In the genomic region with DNA sequence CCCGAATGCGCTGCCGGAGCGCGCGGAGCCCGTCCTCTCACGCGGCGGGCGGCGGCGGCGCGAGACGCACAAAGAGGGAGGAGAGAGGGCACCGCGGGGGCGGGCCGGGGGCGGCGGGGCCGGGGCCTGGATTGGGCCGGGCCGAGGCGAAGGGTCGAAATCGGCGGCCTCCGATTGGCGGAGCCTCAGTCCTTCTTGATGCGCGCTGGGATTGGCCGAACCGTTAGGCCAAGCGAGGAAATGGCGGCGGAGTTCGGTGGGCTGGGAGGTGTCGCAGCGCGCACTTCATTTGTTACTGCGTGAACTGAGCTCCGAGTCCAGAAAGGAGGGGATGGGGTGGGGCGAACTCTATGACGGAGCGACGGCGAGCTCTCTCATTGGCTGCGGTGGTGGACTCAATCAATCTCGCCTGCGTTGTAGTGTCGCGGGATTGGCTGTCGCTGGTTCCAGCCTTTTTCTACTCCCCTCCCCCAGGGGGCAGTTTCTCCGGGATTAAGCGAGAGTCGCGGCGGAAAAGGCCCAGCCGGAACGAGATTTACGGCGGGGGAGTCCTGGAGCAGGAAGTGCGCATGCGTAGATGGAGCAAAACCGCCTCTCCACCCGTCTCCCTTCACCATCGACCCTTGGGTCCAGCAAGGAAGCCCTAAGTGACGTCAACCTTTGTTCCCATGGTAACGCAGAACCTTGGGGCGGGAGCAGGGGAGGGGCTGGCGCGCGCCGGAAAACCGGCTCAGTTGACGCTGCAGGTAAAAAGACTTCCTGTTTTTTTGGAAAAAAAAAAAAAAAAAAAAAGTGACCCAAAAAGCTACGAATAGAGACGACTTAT, we compare ENCODE assay signal across 8 cellular contexts. TPM values are rescaled to one million over a fixed set of nuclear protein-coding genes. Genes with fewer than 3 reads are reported as not detected.
DNase-seq lines count a peak whose midpoint lies in the region; ATAC-seq and TF ChIP-seq lines count a peak whose summit lies in the region.

A gene with protein sequence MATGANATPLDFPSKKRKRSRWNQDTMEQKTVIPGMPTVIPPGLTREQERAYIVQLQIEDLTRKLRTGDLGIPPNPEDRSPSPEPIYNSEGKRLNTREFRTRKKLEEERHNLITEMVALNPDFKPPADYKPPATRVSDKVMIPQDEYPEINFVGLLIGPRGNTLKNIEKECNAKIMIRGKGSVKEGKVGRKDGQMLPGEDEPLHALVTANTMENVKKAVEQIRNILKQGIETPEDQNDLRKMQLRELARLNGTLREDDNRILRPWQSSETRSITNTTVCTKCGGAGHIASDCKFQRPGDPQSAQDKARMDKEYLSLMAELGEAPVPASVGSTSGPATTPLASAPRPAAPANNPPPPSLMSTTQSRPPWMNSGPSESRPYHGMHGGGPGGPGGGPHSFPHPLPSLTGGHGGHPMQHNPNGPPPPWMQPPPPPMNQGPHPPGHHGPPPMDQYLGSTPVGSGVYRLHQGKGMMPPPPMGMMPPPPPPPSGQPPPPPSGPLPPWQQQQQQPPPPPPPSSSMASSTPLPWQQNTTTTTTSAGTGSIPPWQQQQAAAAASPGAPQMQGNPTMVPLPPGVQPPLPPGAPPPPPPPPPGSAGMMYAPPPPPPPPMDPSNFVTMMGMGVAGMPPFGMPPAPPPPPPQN (minus strand): TSS at position 70 of the 826 bp plus-strand sequence. CDS start 150 bp downstream, outside the sequence.

- H3K9me3 ChIP-seq in CD4-positive, CD25-positive, alpha-beta regulatory T cell (ENCODE audit: control insufficient read depth in 2 of 2, low read length in 2 of 2), result no peaks in the 10 kb centered on the region
- H3K9me3 ChIP-seq in duodenal mucosa (ENCODE audit: control insufficient read depth in 1 of 2, low read length in 2 of 2), result no peaks in the 10 kb centered on the region
- no peaks in the 10 kb centered on the region for H3K9me3 ChIP-seq in right lobe of liver

- H3K4me3 Mint-ChIP-seq in CD4-positive, CD25-positive, alpha-beta regulatory T cell, result peak within 1 kb of the TSS; percentile 93 to 99 (median 94)
- H3K4me3 Mint-ChIP-seq in activated CD4-positive, alpha-beta memory T cell treated with anti-CD3 and anti-CD28 coated beads for 36 hours, result peak within 1 kb of the TSS; percentile 91

- H3K27me3 Mint-ChIP-seq in CD4-positive, CD25-positive, alpha-beta regulatory T cell, result peaks cover 17% of the 10 kb centered on the region
- H3K27me3 Mint-ChIP-seq in activated CD4-positive, alpha-beta memory T cell treated with anti-CD3 and anti-CD28 coated beads for 36 hours, result no peaks in the 10 kb centered on the region

- WGBS in right lobe of liver (ENCODE audit: insufficient coverage, low coverage, low lambda C conversion rate, missing lambda C conversion rate), result under 1% methylated on average over 41 of the region's 80 CpGs

- H3K36me3 ChIP-seq in CD4-positive, CD25-positive, alpha-beta regulatory T cell (ENCODE audit: control insufficient read depth, insufficient read depth, low read length), result peaks cover 38% of the 10 kb centered on the region
- peaks cover 28 to 38% of the 10 kb centered on the region in 2 donors for H3K36me3 ChIP-seq in duodenal mucosa (ENCODE audit: control insufficient read depth in 1 of 2, insufficient read depth in 2 of 2, low read length in 2 of 2)
- peaks cover 0 to 28% (median 22%) of the 10 kb centered on the region in 4 donors for H3K36me3 ChIP-seq in right lobe of liver

- H3K27me3 ChIP-seq in CD4-positive, CD25-positive, alpha-beta regulatory T cell (ENCODE audit: control insufficient read depth, insufficient read depth, low read length), result no peaks in the 10 kb centered on the region
- H3K27me3 ChIP-seq in duodenal mucosa (ENCODE audit: control insufficient read depth in 1 of 2, insufficient read depth in 2 of 2, low read length in 2 of 2) (no peaks in the 10 kb centered on the region), right lobe of liver (no peaks in the 10 kb centered on the region)

- peak; percentile 98 for TF ChIP-seq POLR2A in right lobe of liver (IDR thresholded peaks at IDR 0.05)

- H3K9me3 Mint-ChIP-seq in CD4-positive, CD25-positive, alpha-beta regulatory T cell, result no peaks in the 10 kb centered on the region
- no peaks in the 10 kb centered on the region for H3K9me3 Mint-ChIP-seq in activated CD4-positive, alpha-beta memory T cell treated with anti-CD3 and anti-CD28 coated beads for 36 hours

- POLR2A ChIA-PET in activated CD4-positive, alpha-beta memory T cell treated with anti-CD3 and anti-CD28 coated beads for 36 hours (lab: Charles Lee), result interaction anchor here (0.6 to 1.9 kb wide), 20 partner anchors 10 to 1946 kb away, joined by 3 to 8 read pairs (median 3); a partner anchor contains a TSS

- H3K4me3 ChIP-seq in CD4-positive, CD25-positive, alpha-beta regulatory T cell (ENCODE audit: low read depth, low read length), result peak within 1 kb of the TSS; percentile 100
- H3K4me3 ChIP-seq in duodenal mucosa (ENCODE audit: low read depth in 1 of 2, low read length in 2 of 2) (peak within 1 kb of the TSS; percentile 92 to 97), right lobe of liver (peak within 1 kb of the TSS; percentile 92 to 95 (median 93))

- peaks cover 34% of the 10 kb centered on the region for H3K36me3 Mint-ChIP-seq in CD4-positive, CD25-positive, alpha-beta regulatory T cell
- peaks cover 38% of the 10 kb centered on the region for H3K36me3 Mint-ChIP-seq in activated CD4-positive, alpha-beta memory T cell treated with anti-CD3 and anti-CD28 coated beads for 36 hours

- TF ChIP-seq CTCF in right lobe of liver (IDR thresholded peaks at IDR 0.05), result peak in 2 of 4 donors; percentile 23 to 29

- DNase-seq in CD4-positive, CD25-positive, alpha-beta regulatory T cell, result peak; percentile 99 to 100 (median 100)
- DNase-seq in NCI-H82 treated with DMSO at 0.1 percent for 48 hours (lab: John Stamatoyannopoulos, UW; ENCODE audit: unreplicated experiment) (peak; percentile 100), right lobe of liver (peak; percentile 98 to 99 (median 99))
- peak; percentile 100 for DNase-seq in activated CD4-positive, alpha-beta memory T cell treated with anti-CD3 and anti-CD28 coated beads for 36 hours
- peak; percentile 96 to 99 for DNase-seq in stimulated activated CD4-positive, alpha-beta T cell treated with anti-CD3 and anti-CD28 coated beads, Interleukin-4, amount 100 ng/mL, for 4 hours

- peaks cover 35 to 73% (median 59%) of the 10 kb centered on the region in 4 donors for H3K4me1 Mint-ChIP-seq in CD4-positive, CD25-positive, alpha-beta regulatory T cell
- peaks cover 58% of the 10 kb centered on the region for H3K4me1 Mint-ChIP-seq in activated CD4-positive, alpha-beta memory T cell treated with anti-CD3 and anti-CD28 coated beads for 36 hours (ENCODE audit: low read depth)

- CTCF ChIA-PET in activated CD4-positive, alpha-beta memory T cell treated with anti-CD3 and anti-CD28 coated beads for 36 hours (lab: Charles Lee), result interaction anchor here (0.8 to 1.5 kb wide), 6 partner anchors 11 to 109 kb away, joined by 3 to 8 read pairs (median 3); a partner anchor contains a TSS

- intact Hi-C loops in activated CD4-positive, alpha-beta memory T cell treated with anti-CD3 and anti-CD28 coated beads for 36 hours (cut with micrococcal nuclease), result loop anchor here (1.0 to 10.0 kb wide), 5 partner anchors 24 to 464 kb away; a partner anchor contains a TSS
- intact Hi-C loops in right lobe of liver (cut with DNase I), result no loop called here

- H3K27ac Mint-ChIP-seq in CD4-positive, CD25-positive, alpha-beta regulatory T cell, result peak within 1 kb of the TSS; percentile 100
- peak within 1 kb of the TSS; percentile 99 for H3K27ac Mint-ChIP-seq in activated CD4-positive, alpha-beta memory T cell treated with anti-CD3 and anti-CD28 coated beads for 36 hours

- H3K27ac ChIP-seq in CD4-positive, CD25-positive, alpha-beta regulatory T cell (ENCODE audit: insufficient read depth, low read length, poor library complexity, severe bottlenecking), result peak within 1 kb of the TSS; percentile 99
- peak within 1 kb of the TSS; percentile 100 for H3K27ac ChIP-seq in duodenal mucosa (ENCODE audit: low read depth, low read length)
- H3K27ac ChIP-seq in right lobe of liver, result peak within 1 kb of the TSS; percentile 98 to 99 (median 98)

- H3K9ac ChIP-seq in duodenal mucosa (ENCODE audit: low read depth in 1 of 2, low read length in 2 of 2), result peak within 1 kb of the TSS; percentile 75 to 98

- peaks cover 60% of the 10 kb centered on the region for H3K4me1 ChIP-seq in CD4-positive, CD25-positive, alpha-beta regulatory T cell (ENCODE audit: control insufficient read depth, insufficient read depth, low read length, poor library complexity, severe bottlenecking)
- H3K4me1 ChIP-seq in duodenal mucosa (ENCODE audit: control insufficient read depth in 1 of 2, insufficient read depth in 2 of 2, low read length in 2 of 2) (peaks cover 22 to 26% of the 10 kb centered on the region in 2 donors), right lobe of liver (peaks cover 2 to 25% (median 12%) of the 10 kb centered on the region in 4 donors)

- peak; percentile 86 to 87 for ATAC-seq in CD4-positive, CD25-positive, alpha-beta regulatory T cell (ENCODE audit: low read depth in 2 of 2)
- ATAC-seq in GM19438 (IDR thresholded peaks at IDR 0.05; ENCODE audit: low read depth, unreplicated experiment), result peak; percentile 84
- ATAC-seq in HG03575 (IDR thresholded peaks at IDR 0.05; ENCODE audit: extremely low read depth, insufficient number of reproducible peaks, low FRiP score, unreplicated experiment), result peak; percentile 35
- ATAC-seq in right lobe of liver, result peak; percentile 89 to 94 (median 90)

RNA-seq across cellular contexts. Expression of the gene that starts here (rescaled TPM):
- 1,361 TPM for total RNA-seq in CD4-positive, CD25-positive, alpha-beta regulatory T cell
- 100 to 1,000 TPM in 1 of 4 donors, 10 to 100 TPM in 3; 75.0 to 100 (median 89.3) TPM for polyA plus RNA-seq in CD4-positive, CD25-positive, alpha-beta regulatory T cell
- total RNA-seq in activated CD4-positive, alpha-beta memory T cell treated with anti-CD3 and anti-CD28 coated beads for 36 hours, result 100 to 1,000 TPM; 323 to 328 TPM
- 100 to 1,000 TPM in 5 of 6 experiments, 10 to 100 TPM in 1; 92.7 to 164 (median 141) TPM for total RNA-seq in right lobe of liver

Comparison
In these comparisons a context has a peak if more than half of its experiments do, and no peak if none do; other contexts are left out.
1. Peak in every context shown above with its lines: DNase-seq, ATAC-seq, H3K4me3 ChIP-seq and H3K27ac ChIP-seq.
2. ATAC-seq: peak in every context shown above with its lines; median percentile 90 in right lobe of liver; 86 in CD4-positive, CD25-positive, alpha-beta regulatory T cell; 84 in GM19438; 35 in HG03575.